8 cellular contexts compared by ENCODE assay signal in genomic region chr9:70413798-70414775, GRCh38. TPM values are rescaled to one million over a fixed set of nuclear protein-coding genes. Genes with fewer than 3 reads are reported as not detected.
DNase-seq lines count a peak whose midpoint lies in the region; ATAC-seq, FAIRE-seq and TF ChIP-seq lines count a peak whose summit lies in the region.

TSS of gene KLF9 (minus strand) at chr9:70414657. CDS start at chr9:70413363, 1,294 bp downstream.

- peaks cover 12 to 17% of the 10 kb centered on the region in 2 donors for H3K4me1 ChIP-seq in kidney (ENCODE audit: control insufficient read depth in 1 of 2, insufficient read depth in 1 of 2, low read depth in 1 of 2, low read length in 2 of 2)

- no peak for TF ChIP-seq CTCF in kidney (IDR thresholded peaks at IDR 0.05; ENCODE audit: borderline replicate concordance, extremely low read depth, insufficient read depth)

- ATAC-seq in HG03175 (IDR thresholded peaks at IDR 0.05; ENCODE audit: unreplicated experiment), result peak; percentile 68

- H3K4me3 ChIP-seq in kidney (ENCODE audit: low read length in 2 of 2), result peak within 1 kb of the TSS; percentile 61 to 94

- H3K27ac ChIP-seq in kidney (ENCODE audit: low read depth in 2 of 2, low read length in 2 of 2), result peak within 1 kb of the TSS; percentile 99 to 100

- H3K36me3 ChIP-seq in kidney (ENCODE audit: control insufficient read depth in 1 of 2, insufficient read depth in 2 of 2, low read length in 2 of 2), result no peaks in the 10 kb centered on the region

- DNase-seq in AG08395 (ENCODE audit: low spot score) (peak; percentile 91), NCI-H460 (ENCODE audit: extremely low read depth, low read depth) (peak; percentile 92), cerebellum (ENCODE audit: low spot score) (peak; percentile 92), kidney (peak; percentile 98)
- peak; percentile 69 to 82 for DNase-seq in activated CD4-positive, alpha-beta T cell treated with anti-CD3 and anti-CD28 coated beads for 24 hours (ENCODE audit: low read depth in 2 of 2)
- DNase-seq in stimulated activated CD4-positive, alpha-beta T cell treated with anti-CD3 and anti-CD28 coated beads, Interleukin-15, amount 100 ng/mL, for 1 hour (ENCODE audit: low read depth in 1 of 2, low spot score in 1 of 2), result peak; percentile 69 to 81

- peak; percentile 14 for TF ChIP-seq POLR2A in GM18951 (IDR thresholded peaks at IDR 0.05; ENCODE audit: extremely low read depth, insufficient read depth, insufficient read length)

- H3K9ac ChIP-seq in kidney (ENCODE audit: low read length in 2 of 2), result peak within 1 kb of the TSS; percentile 85 to 93

- FAIRE-seq in kidney (lab: Jason Lieb, UNC), result peak; percentile 92

- intact Hi-C loops in kidney (cut with DNase I), result no loop called here

- H3K9me3 ChIP-seq in kidney (ENCODE audit: control insufficient read depth in 1 of 2, low read length in 2 of 2), result no peaks in the 10 kb centered on the region

- in situ Hi-C loops in GM18951 (cut with MboI; ENCODE audit: low sequenced_read_pairs, unreplicated experiment), result no loop called here

RNA-seq across cellular contexts. Expression of gene KLF9, which starts in this region (rescaled TPM):
- 7.1 and 7.4 TPM in 2 replicates for total RNA-seq in NCI-H460 (2014; rRNA removed; shearing (Covaris generic))
- polyA plus RNA-seq in NCI-H460 (2014; cell fraction: nucleus; rRNA removed), result 0.88 and 3.4 TPM in 2 replicates
- total RNA-seq in cerebellum, result 2.8 TPM
- 100 TPM for total RNA-seq in kidney
- 23.5 TPM for polyA plus RNA-seq in kidney (ENCODE audit: insufficient read depth, low read depth, low replicate concordance)

Comparison
In these comparisons a context has a peak if more than half of its experiments do, and no peak if none do; other contexts are left out.
1. Peak in every context shown above with its lines: DNase-seq, ATAC-seq, H3K4me3 ChIP-seq and H3K27ac ChIP-seq.
2. RNA of gene KLF9 (total RNA-seq): 100 TPM in kidney (single experiment); 7.1 to 7.4 TPM in NCI-H460 and 2.8 TPM in cerebellum (single experiment); every median in the first group is over 10 times any median in the second.